In the genomic region with DNA sequence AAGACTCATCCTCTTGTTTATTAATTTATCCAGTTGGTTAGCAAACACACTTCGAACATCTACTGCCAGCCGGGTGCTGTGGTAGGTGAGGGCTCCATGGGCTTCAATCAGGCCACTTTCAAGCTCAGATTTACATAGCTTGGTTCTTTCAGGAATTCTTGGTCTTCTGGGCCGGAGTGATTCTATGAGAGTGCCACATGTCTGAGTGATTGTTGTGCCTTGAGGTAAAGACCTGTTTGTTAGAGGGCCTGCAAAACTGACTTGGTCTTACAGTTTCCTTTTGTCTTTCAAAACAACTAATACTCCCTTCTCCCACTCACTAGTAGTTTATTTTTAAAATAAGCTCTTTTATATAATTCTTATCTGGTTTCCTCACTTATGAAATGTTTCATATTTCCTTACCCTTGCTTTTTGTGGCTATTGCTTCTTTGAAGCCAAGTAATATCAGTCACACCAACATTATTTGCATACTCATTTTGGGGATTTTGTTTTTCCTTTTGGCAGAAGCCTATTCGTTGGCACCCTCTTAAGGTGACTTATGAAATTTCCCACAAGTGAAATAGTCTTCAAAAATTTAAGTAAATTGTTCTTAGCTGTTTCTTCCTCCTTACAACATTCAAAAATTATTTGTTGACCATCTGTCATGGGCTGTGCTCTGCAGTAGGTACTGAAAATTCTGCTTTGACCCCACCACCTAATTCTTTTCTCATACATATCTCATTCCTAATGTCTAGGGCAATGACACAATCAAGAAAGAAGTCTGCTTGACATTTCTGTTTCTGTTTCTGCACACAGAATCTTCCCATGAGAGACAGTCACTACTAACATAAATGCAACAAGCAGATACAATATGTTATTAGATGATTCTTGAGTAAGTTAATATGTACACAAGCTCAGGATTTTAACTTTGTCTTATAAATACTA, we compare ENCODE assay signal across 8 cellular contexts.
DNase-seq lines count a peak whose midpoint lies in the region; ATAC-seq, FAIRE-seq and TF ChIP-seq lines count a peak whose summit lies in the region.

No MANE protein-coding gene starts in this region.

- ATAC-seq in A549 (no peak), GM18868 (IDR thresholded peaks at IDR 0.05; ENCODE audit: unreplicated experiment) (peak; percentile 91), HG03039 (IDR thresholded peaks at IDR 0.05; ENCODE audit: unreplicated experiment) (peak; percentile 83)

- TF ChIP-seq RAD21 in A549 (conservative IDR thresholded peaks at IDR 0.05 in 1 of 2, IDR thresholded peaks at IDR 0.05 in 1 of 2): peak; percentile 64 to 71

- 0 out of 3 replicates have a peak, but pooled peaks cover 4% of the 10 kb centered on the region for H3K4me1 ChIP-seq in A549

- TF ChIP-seq POLR2A in A549 (IDR thresholded peaks at IDR 0.05; ENCODE audit: low read length): no peak

- DNase-seq in A549 (ENCODE audit: low read depth in 1 of 2, low spot score in 1 of 2) (no peak), NCI-H2029 (lab: John Stamatoyannopoulos, UW) (no peak), DMS53 treated with DMSO at 0.1 percent for 48 hours (lab: John Stamatoyannopoulos, UW; ENCODE audit: unreplicated experiment) (no peak), NCI-H187 treated with DMSO at 0.1 percent for 48 hours (lab: John Stamatoyannopoulos, UW) (no peak), ecto neural progenitor cell (ENCODE audit: low spot score) (no peak)
- no peak for DNase-seq in activated naive CD8-positive, alpha-beta T cell treated with anti-CD3 and anti-CD28 coated beads for 36 hours

- TF ChIP-seq CTCF in A549 (IDR thresholded peaks at IDR 0.05): peak; percentile 46

- H3K27me3 Mint-ChIP-seq in activated naive CD8-positive, alpha-beta T cell treated with anti-CD3 and anti-CD28 coated beads for 36 hours: no peaks in the 10 kb centered on the region

- POLR2A ChIA-PET in A549 (lab: Yijun Ruan, JAX): no interaction called here

- peak overlapping the region; percentile 35 for H3K4me3 Mint-ChIP-seq in activated naive CD8-positive, alpha-beta T cell treated with anti-CD3 and anti-CD28 coated beads for 36 hours

- WGBS in A549 (ENCODE audit: missing lambda C conversion rate): 78% methylated on average over 4 of the region's 4 CpGs

- H3K4me3 ChIP-seq in A549: no peak overlapping the region

- peak; percentile 23 for FAIRE-seq in A549 (lab: Jason Lieb, UNC)

- peaks cover 22% of the 10 kb centered on the region for H3K9me3 Mint-ChIP-seq in activated naive CD8-positive, alpha-beta T cell treated with anti-CD3 and anti-CD28 coated beads for 36 hours

- peak overlapping the region; percentile 81 for H3K27ac Mint-ChIP-seq in activated naive CD8-positive, alpha-beta T cell treated with anti-CD3 and anti-CD28 coated beads for 36 hours

- H3K36me3 Mint-ChIP-seq in activated naive CD8-positive, alpha-beta T cell treated with anti-CD3 and anti-CD28 coated beads for 36 hours: peaks cover 44% of the 10 kb centered on the region

- H3K4me2 ChIP-seq in A549: no peak overlapping the region

- H3K27ac ChIP-seq in A549: no peak overlapping the region

- H3K9me3 ChIP-seq in A549: 0 out of 3 replicates have a peak, but pooled peaks cover 8% of the 10 kb centered on the region

- CTCF ChIA-PET in A549 (lab: Yijun Ruan, JAX): interaction anchor here (0.7 to 2.4 kb wide), 9 partner anchors 13 to 333 kb away, joined by 3 to 9 read pairs (median 4); no protein-coding TSS in a partner anchor

- peaks cover 21% of the 10 kb centered on the region for H3K4me1 Mint-ChIP-seq in activated naive CD8-positive, alpha-beta T cell treated with anti-CD3 and anti-CD28 coated beads for 36 hours

- TF ChIP-seq EP300 in A549 (IDR thresholded peaks at IDR 0.05): no peak

TF ChIP-seq in A549, 52 proteins besides CTCF, POLR2A, EP300 and RAD21:
- TF ChIP-seq EHMT2 (IDR thresholded peaks at IDR 0.05; ENCODE audit: low read depth) (no peak), SMC3 (IDR thresholded peaks at IDR 0.05) (peak; percentile 59)

Comparison
In these comparisons a context has a peak if more than half of its experiments do, and no peak if none do; other contexts are left out.
1. ATAC-seq: peak in GM18868 (single experiment) and HG03039 (single experiment); none in A549 (0 of 2).